15 cellular contexts compared by ENCODE assay signal in the genomic region with DNA sequence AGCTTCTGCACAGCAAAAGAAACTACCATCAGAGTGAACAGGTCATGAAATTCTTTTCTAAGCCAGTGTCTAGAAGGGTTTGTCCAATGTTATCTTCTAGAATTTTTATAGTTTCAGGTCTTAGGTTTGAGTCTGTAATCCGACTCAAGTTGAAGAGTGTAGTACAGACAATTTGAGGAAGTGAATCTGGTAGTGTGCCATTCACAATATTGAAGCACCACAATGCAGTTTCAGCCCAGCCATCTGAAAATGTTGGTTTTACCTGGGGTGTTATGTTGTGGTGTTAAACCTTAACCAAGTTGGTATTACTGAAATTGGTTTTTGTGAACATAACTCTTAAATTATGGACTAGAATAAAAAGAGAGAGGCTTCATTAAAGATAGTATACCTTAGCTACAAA.
DNase-seq lines count a peak whose midpoint lies in the region; ATAC-seq and TF ChIP-seq lines count a peak whose summit lies in the region.
"Had no signal": no experiment of that assay in that cellular context is flagged by ENCODE, and none has a peak within 500 bp of the region (broad histone marks: within the 10 kb centered on the region; RNA-seq: fewer than 3 reads in every experiment).

No MANE protein-coding gene starts in this region.

- no peak for TF ChIP-seq CTCF in GM13977 (IDR thresholded peaks at IDR 0.05; ENCODE audit: extremely low read depth, insufficient read depth, missing control alignments)

- intact Hi-C loops in posterior cingulate gyrus (cut with DNase I), result no loop called here

- in situ Hi-C loops in GM13977 (cut with MboI; ENCODE audit: low pct_unique_long_range_greater_than_20kb, low sequenced_read_pairs, unreplicated experiment), result no loop called here

- peak; percentile 60 for ATAC-seq in GM19397 (IDR thresholded peaks at IDR 0.05; ENCODE audit: unreplicated experiment)
- ATAC-seq in HG02852 (IDR thresholded peaks at IDR 0.05; ENCODE audit: unreplicated experiment), result peak; percentile 69
- ATAC-seq in HG03460 (IDR thresholded peaks at IDR 0.05; ENCODE audit: unreplicated experiment), result peak; percentile 95
- no peak for ATAC-seq in HG03571 (IDR thresholded peaks at IDR 0.05; ENCODE audit: unreplicated experiment)
- ATAC-seq: activated T-cell treated with anti-CD3 and anti-CD28 coated beads, Interleukin-2, amount 50 U/mL, for 72 hours; left cardiac atrium had no signal

- DNase-seq in GM13977 (ENCODE audit: low spot score) (peak; percentile 28), NCI-H82 (lab: John Stamatoyannopoulos, UW) (no peak), posterior cingulate gyrus (no peak)
- no peak for DNase-seq in stimulated activated CD4-positive, alpha-beta T cell treated with anti-CD3 and anti-CD28 coated beads, Interleukin-12 subunit alpha, Interleukin-12 subunit beta, amount 100 ng/mL, for 4 hours
- DNase-seq: activated CD4-positive, alpha-beta T cell treated with anti-CD3 and anti-CD28 coated beads for 48 hours; activated T-cell treated with anti-CD3 and anti-CD28 coated beads, Interleukin-2, amount 50 U/mL, for 72 hours; COR-L47; IMR-90; left cardiac atrium; NCI-H1417; NCI-H510A had no signal
